In genomic region chr15:55733461-55733860, GRCh38 we compare ENCODE assay signal across 11 cellular contexts. TPM values are rescaled to one million over a fixed set of nuclear protein-coding genes. Genes with fewer than 3 reads are reported as not detected.
"Had no signal": no experiment of that assay in that cellular context is flagged by ENCODE, and none has a peak within 500 bp of the region (broad histone marks: within the 10 kb centered on the region; RNA-seq: fewer than 3 reads in every experiment).

No MANE protein-coding gene starts in this region.

RNA-seq across cellular contexts. Expression of gene PRTG, which starts 9.5 kb away (rescaled TPM):
- total RNA-seq: activated B cell treated with CpG ODN at 0.5 μM for 24 hours; activated CD4-positive, alpha-beta memory T cell treated with anti-CD3 and anti-CD28 coated beads for 36 hours; activated CD4-positive, alpha-beta T cell treated with anti-CD3 and anti-CD28 coated beads, Interleukin-2, amount 10 ng/mL, durations not matched to agents 24 days and 14 days; activated CD8-positive, alpha-beta memory T cell treated with anti-CD3 and anti-CD28 coated beads for 36 hours; activated CD8-positive, alpha-beta T cell treated with anti-CD3 and anti-CD28 coated beads for 36 hours; activated naive CD4-positive, alpha-beta T cell treated with anti-CD3 and anti-CD28 coated beads for 36 hours; activated naive CD4-positive, alpha-beta T cell treated with anti-CD3 and anti-CD28 coated beads, Interleukin-2, amount 50 U/mL, for 72 hours; activated naive CD8-positive, alpha-beta T cell treated with anti-CD3 and anti-CD28 coated beads for 36 hours; activated T-cell treated with anti-CD3 and anti-CD28 coated beads, Interleukin-2, amount 50 U/mL, for 4 hours; activated T-helper 1 cell treated with anti-CD3 and anti-CD28 coated beads, Interleukin-12 subunit alpha, Interleukin-12 subunit beta, Interleukin-2, Interleukin-4 antibody, amounts not matched to agents 30 ng/mL and 10 ng/mL and 1 ng/mL, durations not matched to agents 14 hours and 24 hours and 36 hours; activated T-helper 17 cell treated with anti-CD3 and anti-CD28 coated beads, Interleukin-2, amount 50 U/mL, for 72 hours had no signal
